Comparison of ENCODE assay signal across 12 cellular contexts in genomic region chrX:104008831-104009230, GRCh38. TPM values are rescaled to one million over a fixed set of nuclear protein-coding genes. Genes with fewer than 3 reads are reported as not detected.
"Had no signal": no experiment of that assay in that cellular context is flagged by ENCODE, and none has a peak within 500 bp of the region (broad histone marks: within the 10 kb centered on the region; RNA-seq: fewer than 3 reads in every experiment).

No MANE protein-coding gene starts in this region.

- H3K4me3 ChIP-seq: GM23248, GM23338, HAP-1 had no signal

- H3K27ac ChIP-seq: GM23248 had no signal

- H3K9me3 ChIP-seq: HAP-1 had no signal

- H3K9me3 Mint-ChIP-seq: GM23338, HFFc6 had no signal

- H3K4me3 Mint-ChIP-seq: GM23338, H9, HFFc6 had no signal

- H3K9ac ChIP-seq: GM23248 had no signal

- H3K27ac Mint-ChIP-seq: GM23338, H9, HFFc6 had no signal

- H3K36me3 ChIP-seq: HAP-1 had no signal

- H2AFZ ChIP-seq: GM23248, GM23338 had no signal

- FAIRE-seq: H1, H54 had no signal

- H3K4me1 Mint-ChIP-seq: GM23338, H9 had no signal

- ATAC-seq: GM23338, HCT116 had no signal

- DNase-seq: GM23248, GOT3, H7, H9, HCEC 1CT, HFFc6 had no signal

- H3K4me1 ChIP-seq: HAP-1 had no signal

- H3K4me2 ChIP-seq: GM23338 had no signal

RNA-seq across cellular contexts. Expression of gene H2BW1, which starts 4.7 kb away (rescaled TPM):
- total RNA-seq: GM23248, H1, H4, H7, HFFc6 had no signal
- polyA plus RNA-seq: GM23248, GM23338, H1 had no signal

RNA-seq across cellular contexts. Expression of gene H2BW2, which starts 30.9 kb away (rescaled TPM):
- total RNA-seq: GM23248, GM23338, H1, H4, H7, H9, HFFc6 had no signal
- polyA plus RNA-seq: GM23248 had no signal
